In genomic region chr1:219385786-219386427, GRCh38 we compare ENCODE assay signal across 9 cellular contexts.
DNase-seq lines count a peak whose midpoint lies in the region; ATAC-seq and TF ChIP-seq lines count a peak whose summit lies in the region.
"Had no signal": no experiment of that assay in that cellular context is flagged by ENCODE, and none has a peak within 500 bp of the region (broad histone marks: within the 10 kb centered on the region; RNA-seq: fewer than 3 reads in every experiment).

No MANE protein-coding gene starts in this region.

- peaks cover 9% of the 10 kb centered on the region; the same call in 1 of the 2 replicates for H3K9me3 ChIP-seq in NT2/D1 (ENCODE audit: insufficient read depth, low read length)
- H3K9me3 ChIP-seq: BLaER1 had no signal

- peak; percentile 1 for DNase-seq in NK-92 treated with Interleukin-12 subunit alpha and Interleukin-12 subunit beta, amount 100 ng/mL, for 24 hours (lab: John Stamatoyannopoulos, UW)
- DNase-seq in NK-92 (lab: John Stamatoyannopoulos, UW; ENCODE audit: unreplicated experiment), result no peak
- DNase-seq in HT-29 (ENCODE audit: low spot score), result peak; percentile 83
- peak; percentile 36 for DNase-seq in NT2/D1 (ENCODE audit: low read depth, low spot score)
- peak; percentile 16 for DNase-seq in brain pericyte (ENCODE audit: low read depth, low spot score)
- DNase-seq in kidney epithelial cell (ENCODE audit: low read depth), result peak; percentile 23
- peak; percentile 48 for DNase-seq in superior temporal gyrus (ENCODE audit: extremely low spot score)

- H3K4me3 ChIP-seq in NT2/D1 (ENCODE audit: insufficient read length, low read depth) (no peak overlapping the region), kidney epithelial cell (ENCODE audit: low read depth, low read length) (no peak overlapping the region)
- H3K4me3 ChIP-seq: BLaER1 had no signal

- ATAC-seq in GM21619 (IDR thresholded peaks at IDR 0.05; ENCODE audit: unreplicated experiment), result peak; percentile 90

- no peaks in the 10 kb centered on the region for H3K27me3 ChIP-seq in NT2/D1 (ENCODE audit: insufficient read depth, insufficient read length)
- no peaks in the 10 kb centered on the region for H3K27me3 ChIP-seq in kidney epithelial cell (ENCODE audit: control insufficient read depth, insufficient read depth, low read length)
- H3K27me3 ChIP-seq: BLaER1 had no signal

- TF ChIP-seq CTCF in kidney epithelial cell (IDR thresholded peaks at IDR 0.05; ENCODE audit: insufficient read depth, low read length, poor library complexity, severe bottlenecking), result peak; percentile 89

- no peaks in the 10 kb centered on the region for H3K36me3 ChIP-seq in NT2/D1 (ENCODE audit: insufficient read depth, insufficient read length, low read length)
- no peaks in the 10 kb centered on the region for H3K36me3 ChIP-seq in kidney epithelial cell (ENCODE audit: control insufficient read depth, insufficient read depth, low read length)
- H3K36me3 ChIP-seq: BLaER1 had no signal

- no peaks in the 10 kb centered on the region for H3K4me1 ChIP-seq in NT2/D1 (ENCODE audit: insufficient read depth, insufficient read length)
- H3K4me1 ChIP-seq: BLaER1 had no signal

- H3K9ac ChIP-seq in NT2/D1 (ENCODE audit: insufficient read length, low read depth), result no peak overlapping the region
- H3K9ac ChIP-seq: BLaER1 had no signal
